In the genomic region with DNA sequence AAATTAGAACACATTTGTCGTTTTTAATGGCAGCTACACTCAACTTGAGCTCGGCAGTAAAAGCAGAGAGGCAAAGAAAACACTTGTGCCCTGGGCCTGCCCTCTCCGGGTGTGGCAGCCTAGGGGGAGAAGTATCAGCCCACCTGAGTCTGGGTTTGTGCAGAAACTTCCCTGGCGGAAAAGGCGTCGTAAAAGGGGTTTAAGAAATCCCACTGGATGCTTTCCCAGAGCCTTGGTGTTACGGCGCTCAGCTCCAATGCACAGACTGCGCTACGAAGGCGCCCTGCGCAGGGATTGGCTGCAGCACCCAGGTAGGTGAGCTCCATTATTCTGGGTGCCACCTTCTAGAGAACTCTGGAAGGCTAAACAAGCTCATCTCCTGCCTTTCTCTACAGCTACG, we compare ENCODE assay signal across 1 cellular context.
TF ChIP-seq lines count a peak whose summit lies in the region.

No MANE protein-coding gene starts in this region.

TF ChIP-seq in GM12878, 131 proteins besides CTCF, POLR2A, EP300 and RAD21:
- TF ChIP-seq, protein P1, sequence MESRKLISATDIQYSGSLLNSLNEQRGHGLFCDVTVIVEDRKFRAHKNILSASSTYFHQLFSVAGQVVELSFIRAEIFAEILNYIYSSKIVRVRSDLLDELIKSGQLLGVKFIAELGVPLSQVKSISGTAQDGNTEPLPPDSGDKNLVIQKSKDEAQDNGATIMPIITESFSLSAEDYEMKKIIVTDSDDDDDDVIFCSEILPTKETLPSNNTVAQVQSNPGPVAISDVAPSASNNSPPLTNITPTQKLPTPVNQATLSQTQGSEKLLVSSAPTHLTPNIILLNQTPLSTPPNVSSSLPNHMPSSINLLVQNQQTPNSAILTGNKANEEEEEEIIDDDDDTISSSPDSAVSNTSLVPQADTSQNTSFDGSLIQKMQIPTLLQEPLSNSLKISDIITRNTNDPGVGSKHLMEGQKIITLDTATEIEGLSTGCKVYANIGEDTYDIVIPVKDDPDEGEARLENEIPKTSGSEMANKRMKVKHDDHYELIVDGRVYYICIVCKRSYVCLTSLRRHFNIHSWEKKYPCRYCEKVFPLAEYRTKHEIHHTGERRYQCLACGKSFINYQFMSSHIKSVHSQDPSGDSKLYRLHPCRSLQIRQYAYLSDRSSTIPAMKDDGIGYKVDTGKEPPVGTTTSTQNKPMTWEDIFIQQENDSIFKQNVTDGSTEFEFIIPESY (IDR thresholded peaks at IDR 0.05): 0 out of 2 replicates have a peak, but pooled peaks have one; percentile 32
- no peak for TF ChIP-seq KLF5 (IDR thresholded peaks at IDR 0.05; ENCODE audit: partially characterized antibody)
